In the genomic region with DNA sequence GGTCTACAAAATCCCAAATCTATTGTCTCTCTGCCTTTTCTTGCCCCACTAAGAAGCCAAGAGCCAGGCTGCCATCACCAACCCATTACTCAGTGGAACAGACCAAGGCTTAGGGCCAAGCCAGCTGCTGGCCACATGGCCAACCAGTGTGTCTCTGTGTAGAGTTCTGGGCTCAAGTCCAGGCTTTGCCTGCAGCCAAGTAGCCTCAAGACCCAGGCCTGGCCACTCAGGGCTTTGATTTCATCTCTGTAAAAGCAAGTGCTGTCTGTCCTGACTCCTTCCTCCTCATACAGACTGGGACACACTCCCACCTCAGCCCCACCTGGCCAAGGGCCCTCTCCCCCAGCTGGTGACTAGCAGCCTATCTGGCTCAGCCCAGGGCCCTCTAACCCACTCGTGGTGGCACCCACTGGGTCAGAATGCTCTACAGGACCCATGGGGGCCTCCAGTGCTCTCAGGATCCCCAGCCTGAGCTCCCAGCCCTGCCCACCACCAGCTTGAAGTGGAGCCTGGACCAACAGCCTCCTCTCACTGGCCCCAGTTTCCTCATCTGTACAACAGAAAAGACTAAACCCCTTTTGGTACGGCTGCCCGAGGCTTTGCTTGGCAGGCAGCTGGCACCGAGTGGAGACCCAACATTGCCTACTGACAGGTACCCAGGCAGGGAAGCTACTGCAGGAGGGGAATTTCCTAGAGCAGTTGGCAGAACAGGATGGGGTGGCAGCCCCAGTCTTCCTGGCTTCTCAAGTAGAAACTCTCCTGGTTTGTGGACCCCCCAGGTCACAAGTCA, we compare ENCODE assay signal across 8 cellular contexts. TPM values are rescaled to one million over a fixed set of nuclear protein-coding genes. Genes with fewer than 3 reads are reported as not detected.
DNase-seq lines count a peak whose midpoint lies in the region; TF ChIP-seq lines count a peak whose summit lies in the region.

No MANE protein-coding gene starts in this region.

- DNase-seq in GM12864 (ENCODE audit: low read depth), result no peak
- DNase-seq in activated CD4-positive, alpha-beta memory T cell treated with anti-CD3 and anti-CD28 coated beads, Interleukin-2, amount 10 ng/mL, durations not matched to agents 7 days and 5 days, result no peak
- peak; percentile 80 to 97 (median 93) for DNase-seq in head of caudate nucleus
- no peak for DNase-seq in retinal pigment epithelial cell (ENCODE audit: low read depth)
- DNase-seq in NOMO-1 treated with DMSO at 0.1 percent for 48 hours (lab: John Stamatoyannopoulos, UW; ENCODE audit: unreplicated experiment), result no peak
- DNase-seq in NCI-H345 (lab: John Stamatoyannopoulos, UW), result no peak
- no peak for DNase-seq in DMS53 (lab: John Stamatoyannopoulos, UW)
- no peak for DNase-seq in kidney glomerular epithelial cell (lab: John Stamatoyannopoulos, UW)

- H3K27me3 Mint-ChIP-seq in activated CD4-positive, alpha-beta memory T cell treated with anti-CD3 and anti-CD28 coated beads, Interleukin-2, amount 10 ng/mL, durations not matched to agents 7 days and 5 days, result no peaks in the 10 kb centered on the region

- peak overlapping the region; percentile 76 for H3K4me3 Mint-ChIP-seq in activated CD4-positive, alpha-beta memory T cell treated with anti-CD3 and anti-CD28 coated beads, Interleukin-2, amount 10 ng/mL, durations not matched to agents 7 days and 5 days

- peaks cover 87% of the 10 kb centered on the region for H3K4me1 Mint-ChIP-seq in activated CD4-positive, alpha-beta memory T cell treated with anti-CD3 and anti-CD28 coated beads, Interleukin-2, amount 10 ng/mL, durations not matched to agents 7 days and 5 days

- H3K36me3 Mint-ChIP-seq in activated CD4-positive, alpha-beta memory T cell treated with anti-CD3 and anti-CD28 coated beads, Interleukin-2, amount 10 ng/mL, durations not matched to agents 7 days and 5 days (ENCODE audit: low read depth), result peaks cover 60% of the 10 kb centered on the region

- POLR2A ChIA-PET in activated CD4-positive, alpha-beta memory T cell treated with anti-CD3 and anti-CD28 coated beads, Interleukin-2, amount 10 ng/mL, durations not matched to agents 7 days and 5 days (lab: Charles Lee), result interaction anchor here (0.7 to 13.9 kb wide), 9 partner anchors 9 to 286 kb away, joined by 3 to 322 read pairs (median 13); a partner anchor contains a TSS

- peak overlapping the region; percentile 73 for H3K27ac Mint-ChIP-seq in activated CD4-positive, alpha-beta memory T cell treated with anti-CD3 and anti-CD28 coated beads, Interleukin-2, amount 10 ng/mL, durations not matched to agents 7 days and 5 days

- H3K4me3 ChIP-seq in GM12864 (ENCODE audit: low read depth, low read length), result peak overlapping the region; percentile 59
- H3K4me3 ChIP-seq in retinal pigment epithelial cell (ENCODE audit: low read length), result peak overlapping the region; percentile 53

- CTCF ChIA-PET in activated CD4-positive, alpha-beta memory T cell treated with anti-CD3 and anti-CD28 coated beads, Interleukin-2, amount 10 ng/mL, durations not matched to agents 7 days and 5 days (lab: Charles Lee), result interaction anchor here (0.8 to 3.7 kb wide), 2 partner anchors 10 to 33 kb away, joined by 3 to 24 read pairs; no protein-coding TSS in a partner anchor

- intact Hi-C loops in head of caudate nucleus (cut with DNase I), result loop anchor here (2.0 kb wide), 1 partner anchor 18 kb away; no protein-coding TSS in a partner anchor

- H3K9me3 Mint-ChIP-seq in activated CD4-positive, alpha-beta memory T cell treated with anti-CD3 and anti-CD28 coated beads, Interleukin-2, amount 10 ng/mL, durations not matched to agents 7 days and 5 days, result no peaks in the 10 kb centered on the region

- no peak for TF ChIP-seq CTCF in GM12864 (IDR thresholded peaks at IDR 0.05; ENCODE audit: low read depth, low read length, missing control alignments)
- no peak for TF ChIP-seq CTCF in retinal pigment epithelial cell (conservative IDR thresholded peaks at IDR 0.05; ENCODE audit: low read depth, low read length)

RNA-seq across cellular contexts. Expression of a gene that starts 14.4 kb away (rescaled TPM):
- 100 to 1,000 TPM; 177 to 186 TPM for total RNA-seq in activated CD4-positive, alpha-beta memory T cell treated with anti-CD3 and anti-CD28 coated beads, Interleukin-2, amount 10 ng/mL, durations not matched to agents 7 days and 5 days

Comparison
In these comparisons a context has a peak if more than half of its experiments do, and no peak if none do; other contexts are left out.
1. DNase-seq: peak in head of caudate nucleus (42 of 42); none in GM12864 (single experiment), activated CD4-positive, alpha-beta memory T cell treated with anti-CD3 and anti-CD28 coated beads, Interleukin-2, amount 10 ng/mL, durations not matched to agents 7 days and 5 days (single experiment), retinal pigment epithelial cell (single experiment), NOMO-1 treated with DMSO at 0.1 percent for 48 hours (single experiment), NCI-H345 (single experiment), DMS53 (single experiment) and kidney glomerular epithelial cell (single experiment).